In genomic region chr1:226723640-226724532, GRCh38 we compare ENCODE assay signal across 8 cellular contexts. TPM values are rescaled to one million over a fixed set of nuclear protein-coding genes. Genes with fewer than 3 reads are reported as not detected.
DNase-seq lines count a peak whose midpoint lies in the region; ATAC-seq and TF ChIP-seq lines count a peak whose summit lies in the region.

No MANE protein-coding gene starts in this region.

- H3K36me3 ChIP-seq in breast epithelium (no peaks in the 10 kb centered on the region), mucosa of stomach (ENCODE audit: control insufficient read depth, insufficient read depth, low read length) (no peaks in the 10 kb centered on the region)

- DNase-seq in activated naive CD4-positive, alpha-beta T cell treated with Interleukin-2 at 50 U/mL for 16 hours: no peak
- DNase-seq in NCI-H510A (lab: John Stamatoyannopoulos, UW): peak; percentile 78
- DNase-seq in breast epithelium (ENCODE audit: low spot score in 2 of 2): no peak
- DNase-seq in RPMI8226: no peak
- no peak for DNase-seq in CD1c-positive myeloid dendritic cell (ENCODE audit: extremely low spot score)

- no peaks in the 10 kb centered on the region for H3K27me3 ChIP-seq in breast epithelium
- H3K27me3 ChIP-seq in mucosa of stomach (ENCODE audit: control insufficient read depth, insufficient read depth, low read length): no peaks in the 10 kb centered on the region

- intact Hi-C loops in breast epithelium (cut with DNase I; ENCODE audit: low total_unique reads): no loop called here

- H3K9me3 Mint-ChIP-seq in activated naive CD4-positive, alpha-beta T cell treated with anti-CD3 and anti-CD28 coated beads, Interleukin-2, amount 50 U/mL, for 24 hours: no peaks in the 10 kb centered on the region

- peak overlapping the region; percentile 95 for H3K27ac Mint-ChIP-seq in activated naive CD4-positive, alpha-beta T cell treated with anti-CD3 and anti-CD28 coated beads, Interleukin-2, amount 50 U/mL, for 24 hours

- no peak overlapping the region for H3K4me3 ChIP-seq in breast epithelium
- peak overlapping the region; percentile 26 for H3K4me3 ChIP-seq in mucosa of stomach (ENCODE audit: low read length)

- no peak for TF ChIP-seq POLR2A in breast epithelium (IDR thresholded peaks at IDR 0.05)

- peaks cover 15% of the 10 kb centered on the region for H3K36me3 Mint-ChIP-seq in activated naive CD4-positive, alpha-beta T cell treated with anti-CD3 and anti-CD28 coated beads, Interleukin-2, amount 50 U/mL, for 24 hours

- no peak overlapping the region for H3K9ac ChIP-seq in mucosa of stomach (ENCODE audit: low read length)

- H3K9me3 ChIP-seq in breast epithelium (no peaks in the 10 kb centered on the region), mucosa of stomach (ENCODE audit: control insufficient read depth, low read length) (no peaks in the 10 kb centered on the region)

- no peaks in the 10 kb centered on the region for H3K27me3 Mint-ChIP-seq in activated naive CD4-positive, alpha-beta T cell treated with anti-CD3 and anti-CD28 coated beads, Interleukin-2, amount 50 U/mL, for 24 hours

- peaks cover 0 to 11% of the 10 kb centered on the region in 2 donors for H3K4me1 ChIP-seq in breast epithelium
- peaks cover 18% of the 10 kb centered on the region for H3K4me1 ChIP-seq in mucosa of stomach (ENCODE audit: control insufficient read depth, insufficient read depth, low read length)

- no peak for TF ChIP-seq CTCF in breast epithelium (IDR thresholded peaks at IDR 0.05)

- H3K27ac ChIP-seq in breast epithelium: peak overlapping the region; percentile 23 to 77

- no peak for ATAC-seq in GM18909 (IDR thresholded peaks at IDR 0.05; ENCODE audit: poor library complexity, unreplicated experiment)

- peaks cover 95% of the 10 kb centered on the region for H3K4me1 Mint-ChIP-seq in activated naive CD4-positive, alpha-beta T cell treated with anti-CD3 and anti-CD28 coated beads, Interleukin-2, amount 50 U/mL, for 24 hours

- H3K4me3 Mint-ChIP-seq in activated naive CD4-positive, alpha-beta T cell treated with anti-CD3 and anti-CD28 coated beads, Interleukin-2, amount 50 U/mL, for 24 hours: peak overlapping the region; percentile 83

RNA-seq across cellular contexts. Expression of gene ITPKB, which starts 15.2 kb away (rescaled TPM):
- total RNA-seq in breast epithelium: 10 to 100 TPM; 24.0 to 37.6 (median 25.6) TPM
